In the genomic region with DNA sequence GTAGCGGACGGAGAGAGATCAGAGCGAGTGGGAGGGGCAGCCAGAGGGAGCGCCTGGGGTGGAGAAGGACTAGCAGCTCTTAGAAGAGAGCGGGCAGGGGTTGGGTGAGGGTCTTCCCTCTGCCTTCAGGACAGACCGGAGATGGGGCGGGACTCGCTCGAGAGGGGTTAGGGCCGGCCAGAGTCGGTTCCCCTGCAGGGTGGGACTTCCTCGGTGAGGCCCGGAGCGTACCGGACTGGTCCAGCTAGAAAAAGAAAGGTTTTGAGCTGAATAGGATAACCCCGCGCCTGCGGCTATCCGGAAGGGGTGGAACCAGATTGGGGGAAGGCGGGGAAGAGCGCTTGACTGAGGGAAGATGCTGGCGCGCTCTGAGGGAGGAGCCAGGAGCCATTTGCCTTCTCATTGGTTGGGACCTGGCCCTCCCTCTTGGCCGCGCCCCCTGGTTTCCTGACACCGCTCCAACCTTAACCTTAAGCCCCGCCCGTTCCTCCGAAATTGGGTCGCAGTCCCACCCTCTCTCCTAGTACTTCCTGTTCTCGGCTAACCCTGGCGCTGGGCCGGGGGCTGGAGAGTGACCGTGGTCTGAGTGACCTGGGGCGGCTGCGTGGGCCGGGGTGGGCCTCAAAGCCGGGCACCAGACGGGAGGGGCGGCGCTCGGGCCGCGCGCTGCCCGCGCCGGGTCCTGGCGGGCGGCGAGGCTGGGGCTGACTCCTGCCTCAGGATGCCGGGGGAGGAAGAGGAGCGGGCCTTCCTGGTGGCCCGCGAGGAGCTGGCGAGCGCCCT, we compare ENCODE assay signal across 1 cellular context.
TF ChIP-seq lines count a peak whose summit lies in the region.

TSS of gene RNF31 (plus strand) at position 521 of the 783 bp plus-strand sequence. CDS start at position 722, 201 bp downstream.

TF ChIP-seq in K562, 482 proteins besides CTCF, POLR2A, EP300 and RAD21 (continued from another document and continues in another):
- TF ChIP-seq, protein P1, sequence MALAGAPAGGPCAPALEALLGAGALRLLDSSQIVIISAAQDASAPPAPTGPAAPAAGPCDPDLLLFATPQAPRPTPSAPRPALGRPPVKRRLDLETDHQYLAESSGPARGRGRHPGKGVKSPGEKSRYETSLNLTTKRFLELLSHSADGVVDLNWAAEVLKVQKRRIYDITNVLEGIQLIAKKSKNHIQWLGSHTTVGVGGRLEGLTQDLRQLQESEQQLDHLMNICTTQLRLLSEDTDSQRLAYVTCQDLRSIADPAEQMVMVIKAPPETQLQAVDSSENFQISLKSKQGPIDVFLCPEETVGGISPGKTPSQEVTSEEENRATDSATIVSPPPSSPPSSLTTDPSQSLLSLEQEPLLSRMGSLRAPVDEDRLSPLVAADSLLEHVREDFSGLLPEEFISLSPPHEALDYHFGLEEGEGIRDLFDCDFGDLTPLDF (CRISPR knock-in tag; IDR thresholded peaks at IDR 0.05): no peak
- no peak for TF ChIP-seq CTBP1 (IDR thresholded peaks at IDR 0.05; ENCODE audit: borderline replicate concordance)
- TF ChIP-seq ATF2 (CRISPR knock-in tag; IDR thresholded peaks at IDR 0.05): no peak
- TF ChIP-seq CEBPB (tag; IDR thresholded peaks at IDR 0.05): no peak
- no peak for TF ChIP-seq FOS (IDR thresholded peaks at IDR 0.05; ENCODE audit: extremely low read depth, insufficient read length)
- TF ChIP-seq, protein P2, sequence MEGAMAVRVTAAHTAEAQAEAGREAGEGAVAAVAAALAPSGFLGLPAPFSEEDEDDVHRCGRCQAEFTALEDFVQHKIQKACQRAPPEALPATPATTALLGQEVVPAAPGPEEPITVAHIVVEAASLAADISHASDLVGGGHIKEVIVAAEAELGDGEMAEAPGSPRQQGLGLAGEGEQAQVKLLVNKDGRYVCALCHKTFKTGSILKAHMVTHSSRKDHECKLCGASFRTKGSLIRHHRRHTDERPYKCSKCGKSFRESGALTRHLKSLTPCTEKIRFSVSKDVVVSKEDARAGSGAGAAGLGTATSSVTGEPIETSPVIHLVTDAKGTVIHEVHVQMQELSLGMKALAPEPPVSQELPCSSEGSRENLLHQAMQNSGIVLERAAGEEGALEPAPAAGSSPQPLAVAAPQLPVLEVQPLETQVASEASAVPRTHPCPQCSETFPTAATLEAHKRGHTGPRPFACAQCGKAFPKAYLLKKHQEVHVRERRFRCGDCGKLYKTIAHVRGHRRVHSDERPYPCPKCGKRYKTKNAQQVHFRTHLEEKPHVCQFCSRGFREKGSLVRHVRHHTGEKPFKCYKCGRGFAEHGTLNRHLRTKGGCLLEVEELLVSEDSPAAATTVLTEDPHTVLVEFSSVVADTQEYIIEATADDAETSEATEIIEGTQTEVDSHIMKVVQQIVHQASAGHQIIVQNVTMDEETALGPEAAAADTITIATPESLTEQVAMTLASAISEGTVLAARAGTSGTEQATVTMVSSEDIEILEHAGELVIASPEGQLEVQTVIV (CRISPR knock-in tag; IDR thresholded peaks at IDR 0.05; ENCODE audit: borderline replicate concordance): no peak
- TF ChIP-seq, protein P3, sequence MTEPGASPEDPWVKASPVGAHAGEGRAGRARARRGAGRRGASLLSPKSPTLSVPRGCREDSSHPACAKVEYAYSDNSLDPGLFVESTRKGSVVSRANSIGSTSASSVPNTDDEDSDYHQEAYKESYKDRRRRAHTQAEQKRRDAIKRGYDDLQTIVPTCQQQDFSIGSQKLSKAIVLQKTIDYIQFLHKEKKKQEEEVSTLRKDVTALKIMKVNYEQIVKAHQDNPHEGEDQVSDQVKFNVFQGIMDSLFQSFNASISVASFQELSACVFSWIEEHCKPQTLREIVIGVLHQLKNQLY (CRISPR knock-in tag; conservative IDR thresholded peaks at IDR 0.05): no peak
- no peak for TF ChIP-seq NFATC3 (IDR thresholded peaks at IDR 0.05)
- TF ChIP-seq SNRNP70 (optimal IDR thresholded peaks at IDR 0.05; ENCODE audit: low read depth, low read length): no peak
- no peak for TF ChIP-seq ILF3 (IDR thresholded peaks at IDR 0.05; ENCODE audit: borderline replicate concordance)
- no peak for TF ChIP-seq NR1H2 (CRISPR knock-in tag; IDR thresholded peaks at IDR 0.05)
- no peak for TF ChIP-seq KDM2B (CRISPR knock-in tag; IDR thresholded peaks at IDR 0.05)
- no peak for TF ChIP-seq CCNT2 (IDR thresholded peaks at IDR 0.05; ENCODE audit: borderline replicate concordance, extremely low read depth, insufficient read length, low read depth, low read length)
- no peak for TF ChIP-seq ID3 (CRISPR knock-in tag; IDR thresholded peaks at IDR 0.05)
- TF ChIP-seq ID3 (tag; IDR thresholded peaks at IDR 0.05): no peak
- TF ChIP-seq THRB (CRISPR knock-in tag; conservative IDR thresholded peaks at IDR 0.05): no peak
- no peak for TF ChIP-seq STAG1 (CRISPR knock-in tag; IDR thresholded peaks at IDR 0.05; ENCODE audit: borderline replicate concordance)
- TF ChIP-seq PRMT5 (CRISPR knock-in tag; IDR thresholded peaks at IDR 0.05): no peak
- TF ChIP-seq ZNF253 (CRISPR knock-in tag; conservative IDR thresholded peaks at IDR 0.05): no peak
- TF ChIP-seq, protein P4, sequence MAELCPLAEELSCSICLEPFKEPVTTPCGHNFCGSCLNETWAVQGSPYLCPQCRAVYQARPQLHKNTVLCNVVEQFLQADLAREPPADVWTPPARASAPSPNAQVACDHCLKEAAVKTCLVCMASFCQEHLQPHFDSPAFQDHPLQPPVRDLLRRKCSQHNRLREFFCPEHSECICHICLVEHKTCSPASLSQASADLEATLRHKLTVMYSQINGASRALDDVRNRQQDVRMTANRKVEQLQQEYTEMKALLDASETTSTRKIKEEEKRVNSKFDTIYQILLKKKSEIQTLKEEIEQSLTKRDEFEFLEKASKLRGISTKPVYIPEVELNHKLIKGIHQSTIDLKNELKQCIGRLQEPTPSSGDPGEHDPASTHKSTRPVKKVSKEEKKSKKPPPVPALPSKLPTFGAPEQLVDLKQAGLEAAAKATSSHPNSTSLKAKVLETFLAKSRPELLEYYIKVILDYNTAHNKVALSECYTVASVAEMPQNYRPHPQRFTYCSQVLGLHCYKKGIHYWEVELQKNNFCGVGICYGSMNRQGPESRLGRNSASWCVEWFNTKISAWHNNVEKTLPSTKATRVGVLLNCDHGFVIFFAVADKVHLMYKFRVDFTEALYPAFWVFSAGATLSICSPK (IDR thresholded peaks at IDR 0.05; ENCODE audit: borderline replicate concordance): no peak
- TF ChIP-seq ZNF318 (IDR thresholded peaks at IDR 0.05; ENCODE audit: borderline replicate concordance in 1 of 2, low read depth in 1 of 2): no peak
- TF ChIP-seq TAF15 (IDR thresholded peaks at IDR 0.05; ENCODE audit: low read depth, low read length): no peak
- no peak; a peak in 1 of 4 replicates for TF ChIP-seq MAZ (CRISPR knock-in tag; conservative IDR thresholded peaks at IDR 0.05 in 1 of 2, IDR thresholded peaks at IDR 0.05 in 1 of 2)
- peak; percentile 23; the same call in 1 of the 2 replicates for TF ChIP-seq PKNOX1 (IDR thresholded peaks at IDR 0.05)
- TF ChIP-seq NR2F6 (CRISPR knock-in tag; IDR thresholded peaks at IDR 0.05): no peak
- TF ChIP-seq NCOA2 (IDR thresholded peaks at IDR 0.05; ENCODE audit: partially characterized antibody in 2 of 2): no peak
- no peak; the same call in 1 of the 2 replicates for TF ChIP-seq L3MBTL2 (IDR thresholded peaks at IDR 0.05)
- TF ChIP-seq SMAD2 (IDR thresholded peaks at IDR 0.05; ENCODE audit: low read depth, low read length): no peak
- peak; percentile 20; the same call in 1 of the 2 replicates for TF ChIP-seq RB1 (IDR thresholded peaks at IDR 0.05; ENCODE audit: low read depth)
- no peak for TF ChIP-seq PHF21A (IDR thresholded peaks at IDR 0.05; ENCODE audit: borderline replicate concordance, low read depth)
- no peak for TF ChIP-seq DACH1 (IDR thresholded peaks at IDR 0.05; ENCODE audit: partially characterized antibody)
- TF ChIP-seq, protein P5, sequence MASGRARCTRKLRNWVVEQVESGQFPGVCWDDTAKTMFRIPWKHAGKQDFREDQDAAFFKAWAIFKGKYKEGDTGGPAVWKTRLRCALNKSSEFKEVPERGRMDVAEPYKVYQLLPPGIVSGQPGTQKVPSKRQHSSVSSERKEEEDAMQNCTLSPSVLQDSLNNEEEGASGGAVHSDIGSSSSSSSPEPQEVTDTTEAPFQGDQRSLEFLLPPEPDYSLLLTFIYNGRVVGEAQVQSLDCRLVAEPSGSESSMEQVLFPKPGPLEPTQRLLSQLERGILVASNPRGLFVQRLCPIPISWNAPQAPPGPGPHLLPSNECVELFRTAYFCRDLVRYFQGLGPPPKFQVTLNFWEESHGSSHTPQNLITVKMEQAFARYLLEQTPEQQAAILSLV (tag; IDR thresholded peaks at IDR 0.05): no peak
- TF ChIP-seq GABPA (tag; conservative IDR thresholded peaks at IDR 0.05; ENCODE audit: low read depth): peak; percentile 86
